Comparison of ENCODE assay signal across 9 cellular contexts in genomic region chr22:22748297-22748743, GRCh38.
DNase-seq lines count a peak whose midpoint lies in the region; ATAC-seq and TF ChIP-seq lines count a peak whose summit lies in the region.
"Had no signal": no experiment of that assay in that cellular context is flagged by ENCODE, and none has a peak within 500 bp of the region (broad histone marks: within the 10 kb centered on the region; RNA-seq: fewer than 3 reads in every experiment).

No MANE protein-coding gene starts in this region.

- H3K4me3 Mint-ChIP-seq in activated CD4-positive, alpha-beta T cell treated with anti-CD3 and anti-CD28 coated beads for 36 hours = no peak overlapping the region
- no peak overlapping the region for H3K4me3 Mint-ChIP-seq in osteocyte (ENCODE audit: unreplicated experiment)
- H3K4me3 Mint-ChIP-seq: dendritic cell treated with granulocyte-macrophage colony-stimulating factor and Interleukin-4, amounts not matched to agents 40 ng/mL and 50 ng/mL, for 4 days had no signal

- H4K20me1 ChIP-seq in MM.1S (ENCODE audit: insufficient read depth, low read length) = no peaks in the 10 kb centered on the region

- peaks cover 63% of the 10 kb centered on the region for H3K4me1 ChIP-seq in MM.1S (ENCODE audit: low read length)
- no peaks in the 10 kb centered on the region for H3K4me1 ChIP-seq in foreskin keratinocyte

- no peaks in the 10 kb centered on the region for H3K27me3 Mint-ChIP-seq in activated CD4-positive, alpha-beta T cell treated with anti-CD3 and anti-CD28 coated beads for 36 hours
- peaks cover 13% of the 10 kb centered on the region for H3K27me3 Mint-ChIP-seq in osteocyte (ENCODE audit: unreplicated experiment)

- ATAC-seq in activated CD4-positive, alpha-beta T cell treated with anti-CD3 and anti-CD28 coated beads for 36 hours = peak; percentile 79
- ATAC-seq in foreskin keratinocyte = peak; percentile 77
- ATAC-seq in GM19351 (IDR thresholded peaks at IDR 0.05; ENCODE audit: unreplicated experiment) = no peak
- no peak for ATAC-seq in GM19395 (IDR thresholded peaks at IDR 0.05; ENCODE audit: unreplicated experiment)

- no peak overlapping the region for H3K27ac Mint-ChIP-seq in activated CD4-positive, alpha-beta T cell treated with anti-CD3 and anti-CD28 coated beads for 36 hours
- H3K27ac Mint-ChIP-seq in osteocyte (ENCODE audit: unreplicated experiment) = no peak overlapping the region
- H3K27ac Mint-ChIP-seq: dendritic cell treated with granulocyte-macrophage colony-stimulating factor and Interleukin-4, amounts not matched to agents 40 ng/mL and 50 ng/mL, for 4 days had no signal

- H3K36me3 Mint-ChIP-seq in activated CD4-positive, alpha-beta T cell treated with anti-CD3 and anti-CD28 coated beads for 36 hours (ENCODE audit: low read depth) = no peaks in the 10 kb centered on the region
- no peaks in the 10 kb centered on the region for H3K36me3 Mint-ChIP-seq in osteocyte (ENCODE audit: unreplicated experiment)

- H3K27me3 ChIP-seq in MM.1S (replicated peaks; ENCODE audit: insufficient read depth, low read length) (no peaks in the 10 kb centered on the region), foreskin keratinocyte (no peaks in the 10 kb centered on the region)

- H3K79me2 ChIP-seq in MM.1S (ENCODE audit: low read length) = no peaks in the 10 kb centered on the region

- intact Hi-C loops in activated CD4-positive, alpha-beta T cell treated with anti-CD3 and anti-CD28 coated beads for 36 hours (cut with DNase I, micrococcal nuclease) = loop anchor here (1.0 to 5.0 kb wide), 2 partner anchors 38 to 286 kb away; no protein-coding TSS in a partner anchor

- CTCF ChIA-PET in activated CD4-positive, alpha-beta T cell treated with anti-CD3 and anti-CD28 coated beads for 36 hours (lab: Charles Lee) = interaction anchor here (0.6 to 2.1 kb wide), 4 partner anchors 21 to 406 kb away, joined by 3 to 9 read pairs (median 4); no protein-coding TSS in a partner anchor

- H3K4me3 ChIP-seq in MM.1S (ENCODE audit: low read length) = no peak overlapping the region

- H3F3A ChIP-seq in MM.1S (ENCODE audit: insufficient read depth, low read length) = peaks cover 43% of the 10 kb centered on the region

- peak overlapping the region; percentile 13; the same call in 1 of the 2 replicates for H3K9ac ChIP-seq in MM.1S (ENCODE audit: low read length)

- H3K4me1 Mint-ChIP-seq in activated CD4-positive, alpha-beta T cell treated with anti-CD3 and anti-CD28 coated beads for 36 hours = peaks cover 6% of the 10 kb centered on the region
- no peaks in the 10 kb centered on the region for H3K4me1 Mint-ChIP-seq in osteocyte (ENCODE audit: unreplicated experiment)

- H3K9me3 Mint-ChIP-seq in activated CD4-positive, alpha-beta T cell treated with anti-CD3 and anti-CD28 coated beads for 36 hours (ENCODE audit: low read depth) = no peaks in the 10 kb centered on the region
- no peaks in the 10 kb centered on the region for H3K9me3 Mint-ChIP-seq in osteocyte (ENCODE audit: unreplicated experiment)
- H3K9me3 Mint-ChIP-seq: dendritic cell treated with granulocyte-macrophage colony-stimulating factor and Interleukin-4, amounts not matched to agents 40 ng/mL and 50 ng/mL, for 4 days had no signal

- no peaks in the 10 kb centered on the region for H3K9me2 ChIP-seq in MM.1S (replicated peaks; ENCODE audit: insufficient read depth, low read length)

- H3K36me3 ChIP-seq in MM.1S (replicated peaks; ENCODE audit: insufficient read depth, low read length) = no peaks in the 10 kb centered on the region

- H3K9me3 ChIP-seq in MM.1S (replicated peaks; ENCODE audit: insufficient read depth, low read length) = no peaks in the 10 kb centered on the region

- POLR2A ChIA-PET in activated CD4-positive, alpha-beta T cell treated with anti-CD3 and anti-CD28 coated beads for 36 hours (lab: Charles Lee) = no interaction called here

- peak overlapping the region; percentile 37 for H3K4me2 ChIP-seq in MM.1S (ENCODE audit: low read depth, low read length)

- DNase-seq in activated CD4-positive, alpha-beta T cell treated with anti-CD3 and anti-CD28 coated beads for 36 hours = peak; percentile 60
- no peak for DNase-seq in activated CD4-positive, alpha-beta T cell treated with anti-CD3 and anti-CD28 coated beads for 1 hour
- DNase-seq in MM.1S (peak; percentile 69), foreskin keratinocyte (peak in 1 of 2 donors; percentile 28), osteocyte (ENCODE audit: extremely low spot score, unreplicated experiment) (peak; percentile 74)
- DNase-seq in activated CD8-positive, alpha-beta memory T cell treated with anti-CD3 and anti-CD28 coated beads, Interleukin-2, amount 50 U/mL, for 4 hours = peak; percentile 35

- TF ChIP-seq CTCF in MM.1S (IDR thresholded peaks at IDR 0.05; ENCODE audit: low read length) (peak; percentile 89), foreskin keratinocyte (conservative IDR thresholded peaks at IDR 0.05) (peak; percentile 68), osteocyte (IDR thresholded peaks at IDR 0.05) (peak; percentile 69)

- H3K27ac ChIP-seq in MM.1S (ENCODE audit: low read length) (peak overlapping the region; percentile 81; the same call in 1 of the 2 replicates), foreskin keratinocyte (no peak overlapping the region)

- no peak overlapping the region for H2AFZ ChIP-seq in MM.1S (ENCODE audit: low read length)

Comparison
In these comparisons a context has a peak if more than half of its experiments do, and no peak if none do; other contexts are left out.
1. ATAC-seq: peak in activated CD4-positive, alpha-beta T cell treated with anti-CD3 and anti-CD28 coated beads for 36 hours (single experiment) and foreskin keratinocyte (single experiment); none in GM19351 (single experiment) and GM19395 (single experiment).
2. Peak in every context shown above with its lines, with median percentiles within 50 percentile points of each other: CTCF ChIP-seq.